23 cellular contexts compared by ENCODE assay signal in genomic region chr5:50929174-50929573, GRCh38.
"Had no signal": no experiment of that assay in that cellular context is flagged by ENCODE, and none has a peak within 500 bp of the region (broad histone marks: within the 10 kb centered on the region; RNA-seq: fewer than 3 reads in every experiment).

No MANE protein-coding gene starts in this region.

- FAIRE-seq: bronchial epithelial cell, RCC 7860 had no signal

- ATAC-seq: activated CD4-positive, CD25-positive, alpha-beta regulatory T cell treated with anti-CD3 and anti-CD28 coated beads, Interleukin-2, amount 50 U/mL, for 24 hours; activated CD8-positive, alpha-beta T cell treated with anti-CD3 and anti-CD28 coated beads for 36 hours; activated T-cell treated with anti-CD3 and anti-CD28 coated beads, Interleukin-2, amount 50 U/mL, for 72 hours; body of pancreas; PC-3; SK-N-SH treated with all-trans-retinoic acid at 6 μM for 48 hours had no signal

- H3K4me3 ChIP-seq: ascending aorta, body of pancreas, coronary artery, SJSA1 had no signal

- H3K4me1 ChIP-seq: ascending aorta, body of pancreas, SJSA1 had no signal

- H3K9me3 ChIP-seq: ascending aorta, body of pancreas, SJSA1 had no signal

- DNase-seq: activated CD4-positive, alpha-beta T cell treated with anti-CD3 and anti-CD28 coated beads for 4 hours; activated CD8-positive, alpha-beta memory T cell treated with anti-CD3 and anti-CD28 coated beads, Interleukin-2, amount 50 U/mL, for 4 hours; activated CD8-positive, alpha-beta T cell treated with anti-CD3 and anti-CD28 coated beads for 36 hours; activated T-cell treated with anti-CD3 and anti-CD28 coated beads, Interleukin-2, amount 50 U/mL, for 72 hours; amniotic stem cell; body of pancreas; central memory CD4-positive, alpha-beta T cell; NCI-H1092; NCI-H1417; NCI-H1694 treated with DMSO at 0.1 percent for 48 hours; NCI-H2029 treated with DMSO at 0.1 percent for 48 hours; NCI-H446; NCI-H524 treated with DMSO at 0.1 percent for 48 hours; PC-3; SHP77; SW 1271 had no signal

- H3K27me3 ChIP-seq: ascending aorta, body of pancreas, SJSA1 had no signal

- H3K27ac ChIP-seq: ascending aorta, body of pancreas, coronary artery, SJSA1 had no signal

- H3K36me3 ChIP-seq: ascending aorta, SJSA1 had no signal
